Comparison of ENCODE assay signal across 14 cellular contexts in the genomic region with DNA sequence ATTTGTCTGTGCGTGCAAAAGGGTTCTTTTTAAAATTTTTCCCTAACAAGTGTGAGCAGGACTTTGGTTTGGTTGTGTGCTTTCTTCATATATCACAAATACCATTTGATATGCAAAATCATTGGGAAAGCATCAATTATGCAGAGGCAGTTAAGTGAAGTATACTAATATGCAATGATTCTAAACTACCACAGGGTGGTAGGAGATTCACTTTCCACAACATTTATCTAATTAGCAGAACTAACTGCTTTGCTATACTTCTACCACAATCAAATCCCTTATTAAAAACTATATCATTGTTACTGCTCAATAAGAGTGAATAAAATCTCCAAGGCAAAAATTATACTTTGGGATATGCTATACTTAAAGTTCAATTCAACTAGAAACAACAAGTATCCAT.
DNase-seq lines count a peak whose midpoint lies in the region; ATAC-seq, FAIRE-seq and TF ChIP-seq lines count a peak whose summit lies in the region.
"Had no signal": no experiment of that assay in that cellular context is flagged by ENCODE, and none has a peak within 500 bp of the region (broad histone marks: within the 10 kb centered on the region; RNA-seq: fewer than 3 reads in every experiment).

No MANE protein-coding gene starts in this region.

- H3K27me3 ChIP-seq in cardiac muscle cell (no peaks in the 10 kb centered on the region), right atrium auricular region (no peaks in the 10 kb centered on the region), OCI-LY1 (ENCODE audit: insufficient read depth, low read length) (no peaks in the 10 kb centered on the region), endothelial cell of umbilical vein (ENCODE audit: control insufficient read depth in 2 of 2, insufficient read depth in 2 of 2, low read length in 2 of 2) (no peaks in the 10 kb centered on the region)

- H3F3A ChIP-seq in OCI-LY1 (ENCODE audit: insufficient read depth, low read length), result no peaks in the 10 kb centered on the region

- TF ChIP-seq POLR2A in endothelial cell of umbilical vein (IDR thresholded peaks at IDR 0.05; ENCODE audit: low read depth, low read length), result no peak

- FAIRE-seq in endothelial cell of umbilical vein (lab: Jason Lieb, UNC), result no peak

- H3K36me3 Mint-ChIP-seq in type B pancreatic cell, result no peaks in the 10 kb centered on the region
- no peaks in the 10 kb centered on the region for H3K36me3 Mint-ChIP-seq in CD14-positive monocyte
- H3K36me3 Mint-ChIP-seq: CD4-positive, alpha-beta memory T cell had no signal

- peak in 1 of 2 donors; percentile 38 for DNase-seq in cardiac muscle cell (ENCODE audit: low read depth in 1 of 2, low spot score in 1 of 2)
- no peak for DNase-seq in right atrium auricular region (ENCODE audit: low spot score)
- DNase-seq in endothelial cell of umbilical vein (ENCODE audit: low read depth, low spot score), result peak; percentile 69
- DNase-seq in type B pancreatic cell (ENCODE audit: extremely low spot score, unreplicated experiment), result no peak
- no peak for DNase-seq in NCI-H446 treated with DMSO at 0.1 percent for 48 hours (lab: John Stamatoyannopoulos, UW)
- DNase-seq in CD14-positive monocyte (ENCODE audit: low spot score), result no peak
- DNase-seq: amygdala; CD4-positive, alpha-beta memory T cell; NCI-H510A; occipital lobe had no signal

- dilution Hi-C loops in endothelial cell of umbilical vein (cut with MboI; ENCODE audit: extremely low pct_ligation_motif_present, low sequenced_read_pairs), result no loop called here

- no peaks in the 10 kb centered on the region for H3K4me1 Mint-ChIP-seq in type B pancreatic cell (ENCODE audit: unreplicated experiment)
- no peaks in the 10 kb centered on the region for H3K4me1 Mint-ChIP-seq in CD14-positive monocyte
- H3K4me1 Mint-ChIP-seq: CD4-positive, alpha-beta memory T cell had no signal

- H3K4me3 ChIP-seq in cardiac muscle cell (no peak overlapping the region), right atrium auricular region (no peak overlapping the region), OCI-LY1 (ENCODE audit: low read depth, low read length, poor library complexity, severe bottlenecking) (no peak overlapping the region), endothelial cell of umbilical vein (replicated peaks in 1 of 3; ENCODE audit: insufficient read depth in 1 of 3, low read depth in 1 of 3, low read length in 3 of 3) (no peak overlapping the region)

- H3K4me2 ChIP-seq in OCI-LY1 (ENCODE audit: low read length) (no peak overlapping the region), endothelial cell of umbilical vein (ENCODE audit: insufficient read depth, low read length) (no peak overlapping the region)

- H3K9me1 ChIP-seq in endothelial cell of umbilical vein (replicated peaks; ENCODE audit: control insufficient read depth, extremely low read depth, insufficient read depth, low read length), result no peaks in the 10 kb centered on the region

- H2AFZ ChIP-seq in OCI-LY1 (ENCODE audit: low read length) (no peak overlapping the region), endothelial cell of umbilical vein (ENCODE audit: low read depth, low read length) (no peak overlapping the region)

- intact Hi-C loops in endothelial cell of umbilical vein (cut with micrococcal nuclease), result loop anchor here (1.0 to 10.0 kb wide), 5 partner anchors 300 to 1484 kb away; no protein-coding TSS in a partner anchor
- intact Hi-C loops in CD14-positive monocyte (cut with micrococcal nuclease), result no loop called here

- POLR2A ChIA-PET in endothelial cell of umbilical vein (lab: Charles Lee), result no interaction called here

- H3K4me1 ChIP-seq in cardiac muscle cell (ENCODE audit: low read depth) (no peaks in the 10 kb centered on the region), right atrium auricular region (no peaks in the 10 kb centered on the region), OCI-LY1 (ENCODE audit: insufficient read depth, low read length, severe bottlenecking) (peaks cover 9% of the 10 kb centered on the region), endothelial cell of umbilical vein (ENCODE audit: control insufficient read depth, extremely low read depth, insufficient read depth, low read length) (peaks cover 12% of the 10 kb centered on the region)

- CTCF ChIA-PET in endothelial cell of umbilical vein (lab: Charles Lee), result interaction anchor here (1.0 to 1.9 kb wide), 5 partner anchors 47 to 1484 kb away, joined by 3 to 15 read pairs (median 7); no protein-coding TSS in a partner anchor

- H3K9ac ChIP-seq in OCI-LY1 (ENCODE audit: low read length) (no peak overlapping the region), endothelial cell of umbilical vein (replicated peaks; ENCODE audit: extremely low read depth, insufficient read depth, low read length) (no peak overlapping the region)

- H3K36me3 ChIP-seq in cardiac muscle cell (no peaks in the 10 kb centered on the region), right atrium auricular region (no peaks in the 10 kb centered on the region), OCI-LY1 (ENCODE audit: insufficient read depth, low read length) (no peaks in the 10 kb centered on the region), endothelial cell of umbilical vein (ENCODE audit: control insufficient read depth in 2 of 2, extremely low read depth in 1 of 2, insufficient read depth in 2 of 2, low read length in 2 of 2) (no peaks in the 10 kb centered on the region)

- H4K20me1 ChIP-seq in OCI-LY1 (ENCODE audit: insufficient read depth, low read length) (no peaks in the 10 kb centered on the region), endothelial cell of umbilical vein (replicated peaks; ENCODE audit: control insufficient read depth, extremely low read depth, insufficient read depth, low read length) (no peaks in the 10 kb centered on the region)

- no peaks in the 10 kb centered on the region for H3K27me3 Mint-ChIP-seq in type B pancreatic cell
- H3K27me3 Mint-ChIP-seq in CD14-positive monocyte (ENCODE audit: low read depth in 3 of 3), result no peaks in the 10 kb centered on the region
- H3K27me3 Mint-ChIP-seq: CD4-positive, alpha-beta memory T cell; stimulated activated naive CD8-positive, alpha-beta T cell treated with anti-CD3 and anti-CD28 coated beads, Interleukin-15, Interleukin-2, amounts not matched to agents 100 ng/mL and 50 ng/mL, for 24 hours had no signal

- no peaks in the 10 kb centered on the region for H3K9me3 ChIP-seq in cardiac muscle cell (ENCODE audit: low read depth)
- H3K9me3 ChIP-seq in right atrium auricular region, result no peaks in the 10 kb centered on the region
- H3K9me3 ChIP-seq in OCI-LY1 (ENCODE audit: low read length), result 0 out of 2 replicates have a peak, but pooled peaks cover 3% of the 10 kb centered on the region
- H3K9me3 ChIP-seq in endothelial cell of umbilical vein (replicated peaks; ENCODE audit: control insufficient read depth, insufficient read depth, low read length), result no peaks in the 10 kb centered on the region

- TF ChIP-seq CTCF in cardiac muscle cell (IDR thresholded peaks at IDR 0.05; ENCODE audit: low read depth, low read length) (peak; percentile 42), right atrium auricular region (IDR thresholded peaks at IDR 0.05) (no peak), OCI-LY1 (IDR thresholded peaks at IDR 0.05; ENCODE audit: low read length) (peak; percentile 20; the same call in 1 of the 2 replicates), endothelial cell of umbilical vein (IDR thresholded peaks at IDR 0.05; ENCODE audit: extremely low read depth in 1 of 2, insufficient read depth in 1 of 2, low read depth in 1 of 2, low read length in 2 of 2) (peak; percentile 11 to 30), type B pancreatic cell (conservative IDR thresholded peaks at IDR 0.05) (peak; percentile 55), CD14-positive monocyte (IDR thresholded peaks at IDR 0.05) (no peak)

- no peaks in the 10 kb centered on the region for H3K9me2 ChIP-seq in OCI-LY1 (ENCODE audit: low read depth, low read length)

- no peak for ATAC-seq in HG03280 (IDR thresholded peaks at IDR 0.05; ENCODE audit: unreplicated experiment)
- ATAC-seq: esophagus mucosa had no signal

- H3K4me3 Mint-ChIP-seq in type B pancreatic cell (no peak overlapping the region), CD14-positive monocyte (no peak overlapping the region)
- H3K4me3 Mint-ChIP-seq: CD4-positive, alpha-beta memory T cell; stimulated activated naive CD8-positive, alpha-beta T cell treated with anti-CD3 and anti-CD28 coated beads, Interleukin-15, Interleukin-2, amounts not matched to agents 100 ng/mL and 50 ng/mL, for 24 hours had no signal

- H3K27ac Mint-ChIP-seq in type B pancreatic cell (no peak overlapping the region), CD14-positive monocyte (no peak overlapping the region)
- H3K27ac Mint-ChIP-seq: CD4-positive, alpha-beta memory T cell; stimulated activated naive CD8-positive, alpha-beta T cell treated with anti-CD3 and anti-CD28 coated beads, Interleukin-15, Interleukin-2, amounts not matched to agents 100 ng/mL and 50 ng/mL, for 24 hours had no signal

- H3K27ac ChIP-seq in cardiac muscle cell (no peak overlapping the region), right atrium auricular region (no peak overlapping the region), OCI-LY1 (ENCODE audit: low read depth, low read length, poor library complexity, severe bottlenecking) (no peak overlapping the region), endothelial cell of umbilical vein (ENCODE audit: insufficient read depth, low read depth, low read length) (no peak overlapping the region)

- BruUV-seq in endothelial cell of umbilical vein (replicated peaks; lab: Mats Ljungman, UMichigan), result no TSS peak

- H3K9me3 Mint-ChIP-seq in type B pancreatic cell (no peaks in the 10 kb centered on the region), CD14-positive monocyte (peaks cover 0 to 5% (median 0%) of the 10 kb centered on the region in 7 donors)

- H3K79me2 ChIP-seq in OCI-LY1 (ENCODE audit: insufficient read depth, low read length), result no peaks in the 10 kb centered on the region
- H3K79me2 ChIP-seq in endothelial cell of umbilical vein (ENCODE audit: control insufficient read depth, insufficient read depth, low read length), result no peaks in the 10 kb centered on the region

TF ChIP-seq in endothelial cell of umbilical vein, 7 proteins besides CTCF, POLR2A, EP300 and RAD21:
- no peak for TF ChIP-seq GATA2 (IDR thresholded peaks at IDR 0.05; ENCODE audit: insufficient read depth, insufficient read length, low read depth, low read length)
- no peak for TF ChIP-seq JUN (IDR thresholded peaks at IDR 0.05; ENCODE audit: borderline replicate concordance, insufficient read depth, insufficient read length, low read depth)
- no peak for TF ChIP-seq POLR2AphosphoS5 (IDR thresholded peaks at IDR 0.05; ENCODE audit: insufficient read depth, low read depth, low read length)
- TF ChIP-seq MYC (IDR thresholded peaks at IDR 0.05; ENCODE audit: low read depth, low read length), result no peak
- no peak for TF ChIP-seq FOS (IDR thresholded peaks at IDR 0.05; ENCODE audit: borderline replicate concordance, insufficient read depth, low read length)
- TF ChIP-seq, protein P1, sequence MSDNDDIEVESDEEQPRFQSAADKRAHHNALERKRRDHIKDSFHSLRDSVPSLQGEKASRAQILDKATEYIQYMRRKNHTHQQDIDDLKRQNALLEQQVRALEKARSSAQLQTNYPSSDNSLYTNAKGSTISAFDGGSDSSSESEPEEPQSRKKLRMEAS (IDR thresholded peaks at IDR 0.05; ENCODE audit: insufficient read depth, insufficient read length), result no peak
- no peak for TF ChIP-seq EZH2 (IDR thresholded peaks at IDR 0.05; ENCODE audit: borderline replicate concordance, low read depth, low read length, severe bottlenecking)

Comparison
In these comparisons a context has a peak if more than half of its experiments do, and no peak if none do; other contexts are left out.
1. CTCF ChIP-seq: peak in cardiac muscle cell (single experiment), OCI-LY1 (single experiment), endothelial cell of umbilical vein (2 of 2) and type B pancreatic cell (single experiment); none in right atrium auricular region (0 of 2) and CD14-positive monocyte (single experiment).